8 cellular contexts compared by ENCODE assay signal in genomic region chr6:4774715-4775590, GRCh38. TPM values are rescaled to one million over a fixed set of nuclear protein-coding genes. Genes with fewer than 3 reads are reported as not detected.
DNase-seq lines count a peak whose midpoint lies in the region; ATAC-seq and TF ChIP-seq lines count a peak whose summit lies in the region.

No MANE protein-coding gene starts in this region.

- no peak for TF ChIP-seq CTCF in kidney epithelial cell (IDR thresholded peaks at IDR 0.05; ENCODE audit: insufficient read depth, low read length, poor library complexity, severe bottlenecking)

- peak overlapping the region; percentile 44 for H3K27ac ChIP-seq in caudate nucleus (ENCODE audit: low read depth, low read length)

- H3K4me3 ChIP-seq in kidney epithelial cell (ENCODE audit: low read depth, low read length): peak overlapping the region; percentile 41

- no peaks in the 10 kb centered on the region for H3K27me3 ChIP-seq in kidney epithelial cell (ENCODE audit: control insufficient read depth, insufficient read depth, low read length)

- peak; percentile 38 for DNase-seq in activated CD4-positive, CD25-positive, alpha-beta regulatory T cell treated with anti-CD3 and anti-CD28 coated beads, Interleukin-2, amount 50 U/mL, for 72 hours
- peak; percentile 51 for DNase-seq in SKM-1 treated with dmso at 0.1 percent for 144 hours (lab: John Stamatoyannopoulos, UW; ENCODE audit: unreplicated experiment)
- DNase-seq in caudate nucleus (lab: John Stamatoyannopoulos, UW): peak in 11 of 61 donors; percentile 13 to 72 (median 39)
- DNase-seq in kidney epithelial cell (ENCODE audit: low read depth): no peak
- peak; percentile 44 for DNase-seq in stimulated activated CD8-positive, alpha-beta memory T cell treated with anti-CD3 and anti-CD28 coated beads, Interleukin-4, amount 100 ng/mL, for 48 hours

- ATAC-seq in activated CD4-positive, CD25-positive, alpha-beta regulatory T cell treated with anti-CD3 and anti-CD28 coated beads, Interleukin-2, amount 50 U/mL, for 24 hours: no peak
- ATAC-seq in HG03196 (IDR thresholded peaks at IDR 0.05; ENCODE audit: unreplicated experiment) (no peak), HG02852 (IDR thresholded peaks at IDR 0.05; ENCODE audit: unreplicated experiment) (no peak)

- H3K36me3 ChIP-seq in kidney epithelial cell (ENCODE audit: control insufficient read depth, insufficient read depth, low read length): no peaks in the 10 kb centered on the region

RNA-seq across cellular contexts. Expression of gene CDYL, which starts 1.3 kb away (rescaled TPM):
- total RNA-seq in kidney epithelial cell: 45.8 and 46.7 TPM in 2 replicates
